Comparison of ENCODE assay signal across 8 cellular contexts in the genomic region with DNA sequence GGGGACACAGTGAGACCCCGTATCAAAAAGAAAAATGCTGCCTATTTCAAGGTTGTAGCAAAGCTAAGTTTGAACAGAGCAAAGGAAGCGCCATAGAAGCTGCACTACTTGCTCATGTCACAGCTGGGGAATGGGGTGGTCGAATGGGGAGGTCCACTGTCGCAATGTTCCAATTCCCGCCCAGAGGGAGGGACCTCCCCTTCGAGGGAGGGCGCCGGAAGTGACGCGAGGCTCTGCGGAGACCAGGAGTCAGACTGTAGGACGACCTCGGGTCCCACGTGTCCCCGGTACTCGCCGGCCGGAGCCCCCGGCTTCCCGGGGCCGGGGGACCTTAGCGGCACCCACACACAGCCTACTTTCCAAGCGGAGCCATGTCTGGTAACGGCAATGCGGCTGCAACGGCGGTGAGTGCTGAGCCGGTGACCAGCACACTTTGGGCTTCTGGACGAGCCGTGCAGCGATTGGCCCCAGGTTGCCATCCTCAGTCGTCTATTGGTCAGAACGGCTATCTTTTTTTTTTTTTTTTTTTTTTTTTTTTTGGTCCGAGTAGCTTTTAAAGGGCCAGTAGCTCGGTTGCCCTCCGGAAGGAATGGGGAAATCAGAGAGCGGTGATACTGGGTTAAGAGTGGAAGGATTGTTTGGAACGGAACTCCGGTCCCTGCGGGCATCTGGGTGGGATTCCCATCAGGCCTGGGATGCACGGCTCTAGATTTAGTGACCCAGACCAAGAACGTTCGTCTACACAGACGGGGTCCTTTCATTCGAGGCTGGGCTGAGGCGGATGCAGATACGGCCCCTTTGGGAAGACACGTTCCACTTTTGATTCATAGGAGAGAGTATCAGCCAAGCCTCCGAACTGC. TPM values are rescaled to one million over a fixed set of nuclear protein-coding genes. Genes with fewer than 3 reads are reported as not detected.
DNase-seq lines count a peak whose midpoint lies in the region; ATAC-seq and TF ChIP-seq lines count a peak whose summit lies in the region.

A gene (plus strand): TSS at position 219 of the 860 bp plus-strand sequence. CDS start 153 bp downstream, at position 372.

- TF ChIP-seq CTCF in CD14-positive monocyte (IDR thresholded peaks at IDR 0.05) (no peak), liver (IDR thresholded peaks at IDR 0.05; ENCODE audit: low read depth, low read length, missing input control) (no peak)

- H3K9me3 Mint-ChIP-seq in CD14-positive monocyte, result no peaks in the 10 kb centered on the region

- H3K27ac ChIP-seq in liver (ENCODE audit: low read depth in 1 of 2, low read length in 2 of 2), result peak within 1 kb of the TSS; percentile 94 to 95

- under 1% methylated on average over 49 of the region's 49 CpGs for WGBS in liver

- H3K9ac ChIP-seq in liver (ENCODE audit: low read depth in 1 of 2, low read length in 2 of 2), result peak within 1 kb of the TSS; percentile 31 to 85

- H3K36me3 Mint-ChIP-seq in CD14-positive monocyte, result peaks cover 30 to 40% of the 10 kb centered on the region in 2 donors

- intact Hi-C loops in CD14-positive monocyte (cut with micrococcal nuclease), result loop anchor here (2.0 to 5.0 kb wide), 3 partner anchors 16 to 37 kb away; a partner anchor contains a TSS

- ATAC-seq in GM19397 (IDR thresholded peaks at IDR 0.05; ENCODE audit: unreplicated experiment) (peak; percentile 92), HG03571 (IDR thresholded peaks at IDR 0.05; ENCODE audit: unreplicated experiment) (peak; percentile 86)

- peak within 1 kb of the TSS; percentile 69 to 94 (median 84) for H3K4me3 ChIP-seq in liver (ENCODE audit: low read depth in 1 of 3, low read length in 3 of 3)

- TF ChIP-seq RAD21 in liver (IDR thresholded peaks at IDR 0.05), result no peak

- peaks cover 0 to 1% (median 1%) of the 10 kb centered on the region in 3 donors for H3K27me3 Mint-ChIP-seq in CD14-positive monocyte (ENCODE audit: low read depth in 3 of 3)

- peaks cover 5 to 24% (median 17%) of the 10 kb centered on the region in 4 donors for H3K36me3 ChIP-seq in liver (ENCODE audit: control insufficient read depth in 4 of 4, insufficient read depth in 3 of 4, low read depth in 1 of 4, low read length in 3 of 4)

- H3K9me3 ChIP-seq in liver (ENCODE audit: control insufficient read depth in 4 of 4, low read length in 3 of 4), result no peaks in the 10 kb centered on the region

- peak within 1 kb of the TSS; percentile 92 to 98 for H3K4me3 Mint-ChIP-seq in CD14-positive monocyte

- DNase-seq in CD14-positive monocyte (ENCODE audit: low spot score) (peak; percentile 94), NCI-H82 (lab: John Stamatoyannopoulos, UW) (peak; percentile 95), dermis microvascular lymphatic vessel endothelial cell (ENCODE audit: low read depth in 2 of 2) (peak; percentile 90 to 93)
- peak; percentile 91 to 93 for DNase-seq in activated CD4-positive, alpha-beta T cell treated with anti-CD3 and anti-CD28 coated beads, Interleukin-2, amount 50 U/mL, for 48 hours
- peak; percentile 90 for DNase-seq in stimulated activated CD4-positive, alpha-beta T cell treated with anti-CD3 and anti-CD28 coated beads, Interleukin-4, amount 100 ng/mL, for 24 hours

- peak within 1 kb of the TSS; percentile 89 to 97 (median 95) for H3K27ac Mint-ChIP-seq in CD14-positive monocyte

- peaks cover 5 to 17% (median 10%) of the 10 kb centered on the region in 4 donors for H3K4me1 ChIP-seq in liver (ENCODE audit: control insufficient read depth in 4 of 4, insufficient read depth in 4 of 4, low read length in 3 of 4)

- H3K4me1 Mint-ChIP-seq in CD14-positive monocyte, result peaks cover 39% of the 10 kb centered on the region

- H3K27me3 ChIP-seq in liver (ENCODE audit: control insufficient read depth in 4 of 4, insufficient read depth in 4 of 4, low read length in 3 of 4), result no peaks in the 10 kb centered on the region

TF ChIP-seq in liver, 16 proteins besides CTCF, POLR2A, EP300 and RAD21:
- peak; percentile 57 for TF ChIP-seq TAF1 (conservative IDR thresholded peaks at IDR 0.05)
- no peak for TF ChIP-seq HNF4A (conservative IDR thresholded peaks at IDR 0.05)
- TF ChIP-seq, protein P1, sequence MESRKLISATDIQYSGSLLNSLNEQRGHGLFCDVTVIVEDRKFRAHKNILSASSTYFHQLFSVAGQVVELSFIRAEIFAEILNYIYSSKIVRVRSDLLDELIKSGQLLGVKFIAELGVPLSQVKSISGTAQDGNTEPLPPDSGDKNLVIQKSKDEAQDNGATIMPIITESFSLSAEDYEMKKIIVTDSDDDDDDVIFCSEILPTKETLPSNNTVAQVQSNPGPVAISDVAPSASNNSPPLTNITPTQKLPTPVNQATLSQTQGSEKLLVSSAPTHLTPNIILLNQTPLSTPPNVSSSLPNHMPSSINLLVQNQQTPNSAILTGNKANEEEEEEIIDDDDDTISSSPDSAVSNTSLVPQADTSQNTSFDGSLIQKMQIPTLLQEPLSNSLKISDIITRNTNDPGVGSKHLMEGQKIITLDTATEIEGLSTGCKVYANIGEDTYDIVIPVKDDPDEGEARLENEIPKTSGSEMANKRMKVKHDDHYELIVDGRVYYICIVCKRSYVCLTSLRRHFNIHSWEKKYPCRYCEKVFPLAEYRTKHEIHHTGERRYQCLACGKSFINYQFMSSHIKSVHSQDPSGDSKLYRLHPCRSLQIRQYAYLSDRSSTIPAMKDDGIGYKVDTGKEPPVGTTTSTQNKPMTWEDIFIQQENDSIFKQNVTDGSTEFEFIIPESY (IDR thresholded peaks at IDR 0.05), result no peak
- TF ChIP-seq EGR1 (IDR thresholded peaks at IDR 0.05; ENCODE audit: low read depth in 2 of 2), result no peak
- TF ChIP-seq SP1 (IDR thresholded peaks at IDR 0.05), result peak; percentile 72
- TF ChIP-seq, protein P2, sequence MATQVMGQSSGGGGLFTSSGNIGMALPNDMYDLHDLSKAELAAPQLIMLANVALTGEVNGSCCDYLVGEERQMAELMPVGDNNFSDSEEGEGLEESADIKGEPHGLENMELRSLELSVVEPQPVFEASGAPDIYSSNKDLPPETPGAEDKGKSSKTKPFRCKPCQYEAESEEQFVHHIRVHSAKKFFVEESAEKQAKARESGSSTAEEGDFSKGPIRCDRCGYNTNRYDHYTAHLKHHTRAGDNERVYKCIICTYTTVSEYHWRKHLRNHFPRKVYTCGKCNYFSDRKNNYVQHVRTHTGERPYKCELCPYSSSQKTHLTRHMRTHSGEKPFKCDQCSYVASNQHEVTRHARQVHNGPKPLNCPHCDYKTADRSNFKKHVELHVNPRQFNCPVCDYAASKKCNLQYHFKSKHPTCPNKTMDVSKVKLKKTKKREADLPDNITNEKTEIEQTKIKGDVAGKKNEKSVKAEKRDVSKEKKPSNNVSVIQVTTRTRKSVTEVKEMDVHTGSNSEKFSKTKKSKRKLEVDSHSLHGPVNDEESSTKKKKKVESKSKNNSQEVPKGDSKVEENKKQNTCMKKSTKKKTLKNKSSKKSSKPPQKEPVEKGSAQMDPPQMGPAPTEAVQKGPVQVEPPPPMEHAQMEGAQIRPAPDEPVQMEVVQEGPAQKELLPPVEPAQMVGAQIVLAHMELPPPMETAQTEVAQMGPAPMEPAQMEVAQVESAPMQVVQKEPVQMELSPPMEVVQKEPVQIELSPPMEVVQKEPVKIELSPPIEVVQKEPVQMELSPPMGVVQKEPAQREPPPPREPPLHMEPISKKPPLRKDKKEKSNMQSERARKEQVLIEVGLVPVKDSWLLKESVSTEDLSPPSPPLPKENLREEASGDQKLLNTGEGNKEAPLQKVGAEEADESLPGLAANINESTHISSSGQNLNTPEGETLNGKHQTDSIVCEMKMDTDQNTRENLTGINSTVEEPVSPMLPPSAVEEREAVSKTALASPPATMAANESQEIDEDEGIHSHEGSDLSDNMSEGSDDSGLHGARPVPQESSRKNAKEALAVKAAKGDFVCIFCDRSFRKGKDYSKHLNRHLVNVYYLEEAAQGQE (IDR thresholded peaks at IDR 0.05), result no peak
- no peak for TF ChIP-seq HNF4G (IDR thresholded peaks at IDR 0.05)
- no peak for TF ChIP-seq FOXA2 (IDR thresholded peaks at IDR 0.05)
- TF ChIP-seq JUND (IDR thresholded peaks at IDR 0.05), result no peak
- TF ChIP-seq RXRA (IDR thresholded peaks at IDR 0.05), result peak in 1 of 2 donors; percentile 41
- TF ChIP-seq GABPA (IDR thresholded peaks at IDR 0.05 in 1 of 2, conservative IDR thresholded peaks at IDR 0.05 in 1 of 2), result peak; percentile 76 to 92
- TF ChIP-seq YY1 (IDR thresholded peaks at IDR 0.05), result peak; percentile 69
- TF ChIP-seq, protein P3, sequence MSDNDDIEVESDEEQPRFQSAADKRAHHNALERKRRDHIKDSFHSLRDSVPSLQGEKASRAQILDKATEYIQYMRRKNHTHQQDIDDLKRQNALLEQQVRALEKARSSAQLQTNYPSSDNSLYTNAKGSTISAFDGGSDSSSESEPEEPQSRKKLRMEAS (IDR thresholded peaks at IDR 0.05), result peak; percentile 81
- peak; percentile 64 for TF ChIP-seq NR2F2 (IDR thresholded peaks at IDR 0.05)
- TF ChIP-seq FOXA1 (IDR thresholded peaks at IDR 0.05), result no peak
- TF ChIP-seq, protein P4, sequence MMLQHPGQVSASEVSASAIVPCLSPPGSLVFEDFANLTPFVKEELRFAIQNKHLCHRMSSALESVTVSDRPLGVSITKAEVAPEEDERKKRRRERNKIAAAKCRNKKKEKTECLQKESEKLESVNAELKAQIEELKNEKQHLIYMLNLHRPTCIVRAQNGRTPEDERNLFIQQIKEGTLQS (IDR thresholded peaks at IDR 0.05), result no peak

RNA-seq across cellular contexts. Expression of the gene that starts here (rescaled TPM):
- polyA plus RNA-seq in CD14-positive monocyte (10 to 100 TPM; 25.2 to 26.4 TPM), liver (10 to 100 TPM; 21.2 to 32.2 TPM)
- total RNA-seq in dermis microvascular lymphatic vessel endothelial cell (3.8 and 4.5 TPM in 2 replicates), liver (100 to 1,000 TPM in 1 of 2 donors, 10 to 100 TPM in 1; 10.5 to 224 TPM)

Comparison
In these comparisons a context has a peak if more than half of its experiments do, and no peak if none do; other contexts are left out.
1. Peak in every context shown above with its lines: DNase-seq, ATAC-seq, H3K4me3 ChIP-seq and H3K27ac ChIP-seq.